3 cellular contexts compared by ENCODE assay signal in genomic region chr7:6794276-6794675, GRCh38. TPM values are rescaled to one million over a fixed set of nuclear protein-coding genes. Genes with fewer than 3 reads are reported as not detected.
"Had no signal": no experiment of that assay in that cellular context is flagged by ENCODE, and none has a peak within 500 bp of the region (broad histone marks: within the 10 kb centered on the region; RNA-seq: fewer than 3 reads in every experiment).

No MANE protein-coding gene starts in this region.

RNA-seq across cellular contexts. Expression of gene RSPH10B2, which starts 40.4 kb away (rescaled TPM):
- total RNA-seq: activated naive CD4-positive, alpha-beta T cell treated with anti-CD3 and anti-CD28 coated beads for 36 hours had no signal
- polyA plus RNA-seq: aorta, cardiac muscle cell had no signal
